Comparison of ENCODE assay signal across 8 cellular contexts in the genomic region with DNA sequence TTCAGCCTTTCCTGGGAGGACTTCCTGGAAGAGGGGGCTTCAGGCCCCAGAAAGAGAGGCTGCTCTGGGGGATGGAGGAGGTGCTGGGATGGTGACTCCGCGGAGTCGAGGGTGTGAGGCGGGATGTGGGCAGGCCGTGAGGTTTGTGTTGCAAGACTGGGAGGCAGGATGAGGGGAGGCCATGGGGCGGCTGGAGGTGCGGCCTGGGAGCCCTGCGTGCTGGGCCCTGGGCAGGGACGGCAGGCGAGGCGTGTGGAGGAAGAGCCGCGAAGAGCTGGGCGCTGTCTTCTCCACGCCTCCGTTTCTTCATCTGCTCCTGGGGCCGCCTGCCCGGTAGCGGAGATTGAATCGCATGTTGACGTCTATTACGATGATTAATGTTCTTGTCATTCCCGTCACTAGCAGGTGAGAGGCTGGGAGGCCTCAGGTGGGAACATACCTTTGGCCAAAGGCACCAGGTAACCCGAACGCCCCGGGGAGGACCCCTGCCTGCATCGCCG. TPM values are rescaled to one million over a fixed set of nuclear protein-coding genes. Genes with fewer than 3 reads are reported as not detected.
DNase-seq lines count a peak whose midpoint lies in the region; ATAC-seq and TF ChIP-seq lines count a peak whose summit lies in the region.

No MANE protein-coding gene starts in this region.

- H2BK5ac ChIP-seq in H9 (ENCODE audit: insufficient read length, low read length): no peak overlapping the region

- H2BK120ac ChIP-seq in H9 (ENCODE audit: low read depth, low read length, poor library complexity, severe bottlenecking): no peak overlapping the region

- H2BK12ac ChIP-seq in H9 (ENCODE audit: insufficient read length, low read depth, low read length): no peak overlapping the region

- H3K27me3 Mint-ChIP-seq in H9 (ENCODE audit: low read depth): peaks cover 47% of the 10 kb centered on the region

- no peak for TF ChIP-seq POLR2A in gastroesophageal sphincter (IDR thresholded peaks at IDR 0.05)

- no peak overlapping the region for H3K56ac ChIP-seq in H9 (ENCODE audit: insufficient read length, low read depth, low read length)

- TF ChIP-seq CTCF in H9 (conservative IDR thresholded peaks at IDR 0.05) (no peak), gastroesophageal sphincter (IDR thresholded peaks at IDR 0.05) (no peak)

- H4K20me1 ChIP-seq in H9 (ENCODE audit: control insufficient read depth, insufficient read depth, insufficient read length): no peaks in the 10 kb centered on the region

- H3K4me3 ChIP-seq in ACC112 (ENCODE audit: low read depth, low read length) (peak overlapping the region; percentile 84), gastroesophageal sphincter (peak overlapping the region; percentile 43 to 75), rectal smooth muscle tissue (ENCODE audit: low read length) (peak overlapping the region; percentile 71)

- H3K9me3 ChIP-seq in H9 (ENCODE audit: control insufficient read depth, low read depth, low read length) (no peaks in the 10 kb centered on the region), gastroesophageal sphincter (no peaks in the 10 kb centered on the region)

- H3K18ac ChIP-seq in H9 (ENCODE audit: insufficient read length, low read depth, low read length): no peak overlapping the region

- no peak overlapping the region for H3T11ph ChIP-seq in H9 (ENCODE audit: low read length)

- H2AK5ac ChIP-seq in H9 (ENCODE audit: insufficient read length, low read length): no peak overlapping the region

- no peak overlapping the region for H4K91ac ChIP-seq in H9 (ENCODE audit: insufficient read length, low read depth, low read length)

- H3K4ac ChIP-seq in H9 (ENCODE audit: low read depth, low read length): no peak overlapping the region

- H3K4me1 ChIP-seq in ACC112 (ENCODE audit: control insufficient read depth, insufficient read depth, low read length, unreplicated experiment): peaks cover 8% of the 10 kb centered on the region
- H3K4me1 ChIP-seq in H9 (ENCODE audit: insufficient read depth, low read length): no peaks in the 10 kb centered on the region
- peaks cover 0 to 58% (median 25%) of the 10 kb centered on the region in 3 donors for H3K4me1 ChIP-seq in gastroesophageal sphincter
- peaks cover 6% of the 10 kb centered on the region for H3K4me1 ChIP-seq in rectal smooth muscle tissue (ENCODE audit: control insufficient read depth, insufficient read depth, low read length)

- no peak for TF ChIP-seq EP300 in gastroesophageal sphincter (IDR thresholded peaks at IDR 0.05)

- H4K5ac ChIP-seq in H9 (ENCODE audit: insufficient read length, low read depth, low read length): no peak overlapping the region

- no peak overlapping the region for H2BK20ac ChIP-seq in H9 (ENCODE audit: low read depth, low read length, poor library complexity, severe bottlenecking)

- no peak overlapping the region for H2BK15ac ChIP-seq in H9 (ENCODE audit: low read depth, low read length)

- no peak overlapping the region for H3K9ac ChIP-seq in H9 (ENCODE audit: extremely low read depth, insufficient read length, low read length)
- no peak overlapping the region for H3K9ac ChIP-seq in rectal smooth muscle tissue (ENCODE audit: low read length)

- H3K27ac ChIP-seq in ACC112 (ENCODE audit: low read depth, low read length): peak overlapping the region; percentile 19; the same call in 1 of the 2 replicates
- H3K27ac ChIP-seq in H9 (ENCODE audit: insufficient read length, low read depth, low read length): no peak overlapping the region
- peak overlapping the region; percentile 3 to 87 (median 80) for H3K27ac ChIP-seq in gastroesophageal sphincter
- H3K27ac ChIP-seq in rectal smooth muscle tissue (ENCODE audit: low read depth, low read length): no peak overlapping the region

- H3K27me3 ChIP-seq in ACC112 (ENCODE audit: insufficient read depth, low read length): peaks cover 25% of the 10 kb centered on the region
- H3K27me3 ChIP-seq in H9 (ENCODE audit: insufficient read depth, low read length): peaks cover 22% of the 10 kb centered on the region; the same call in 1 of the 2 replicates
- H3K27me3 ChIP-seq in gastroesophageal sphincter: peaks cover 30% of the 10 kb centered on the region
- peaks cover 12% of the 10 kb centered on the region for H3K27me3 ChIP-seq in rectal smooth muscle tissue (ENCODE audit: control insufficient read depth, insufficient read depth, low read length)

- H2AFZ ChIP-seq in ACC112 (ENCODE audit: low read length, unreplicated experiment) (peak overlapping the region; percentile 98), H9 (ENCODE audit: low read length) (no peak overlapping the region)

- H3K23ac ChIP-seq in H9 (ENCODE audit: insufficient read length, low read depth, low read length): no peak overlapping the region

- H3K79me2 ChIP-seq in ACC112 (ENCODE audit: control insufficient read depth, insufficient read depth, low read length, unreplicated experiment) (no peaks in the 10 kb centered on the region), H9 (ENCODE audit: insufficient read depth, low read length) (no peaks in the 10 kb centered on the region)

- ATAC-seq in gastroesophageal sphincter (peak; percentile 66), HG02885 (IDR thresholded peaks at IDR 0.05; ENCODE audit: poor library complexity, unreplicated experiment) (no peak)

- H3K23me2 ChIP-seq in H9 (ENCODE audit: insufficient read length, low read depth, low read length, poor library complexity, severe bottlenecking): peaks cover 14% of the 10 kb centered on the region

- no peak overlapping the region; a peak in 1 of 7 replicates for H3K27ac Mint-ChIP-seq in H9

- H3K36me3 Mint-ChIP-seq in H9 (ENCODE audit: insufficient read depth in 1 of 3, low read depth in 3 of 3): peaks cover 0 to 4% (median 0%) of the 10 kb centered on the region in 3 experiments; a peak in 2 of 7 replicates

- H3K79me1 ChIP-seq in H9 (ENCODE audit: insufficient read depth, low read depth, low read length, poor library complexity, severe bottlenecking): no peaks in the 10 kb centered on the region

- H3K36me3 ChIP-seq in ACC112 (ENCODE audit: insufficient read depth, low read length): no peaks in the 10 kb centered on the region
- no peaks in the 10 kb centered on the region for H3K36me3 ChIP-seq in gastroesophageal sphincter
- H3K36me3 ChIP-seq in rectal smooth muscle tissue (ENCODE audit: control insufficient read depth, insufficient read depth, low read length): no peaks in the 10 kb centered on the region

- H3K4me2 ChIP-seq in H9 (ENCODE audit: insufficient read depth, insufficient read length, low read length): peak overlapping the region; percentile 69

- H3K14ac ChIP-seq in H9 (ENCODE audit: insufficient read depth, low read length): no peak overlapping the region

- DNase-seq in H9 (peak; percentile 62), RKO (ENCODE audit: low spot score) (peak; percentile 71), NCI-H446 (lab: John Stamatoyannopoulos, UW) (no peak)
- peak; percentile 46 for DNase-seq in activated T-helper 9 cell treated with anti-CD3 and anti-CD28 coated beads, Interleukin-2, amount 50 U/mL, for 16 hours (ENCODE audit: low read depth)

- H3K4me1 Mint-ChIP-seq in H9: peaks cover 11 to 12% of the 10 kb centered on the region in 2 experiments

- peak overlapping the region; percentile 54 to 76 for H3K4me3 Mint-ChIP-seq in H9

- H3K9me3 Mint-ChIP-seq in H9: peaks cover 3 to 13% of the 10 kb centered on the region in 2 experiments; a peak in 4 of 5 replicates

- no CpG with 5 or more reads among the region's 28 CpGs for WGBS in H9 (ENCODE audit: extremely low coverage, insufficient read length, low lambda C conversion rate)
- 3% methylated on average over 12 of the region's 28 CpGs; no CpG with 5 or more reads in 1 of the 2 donors for WGBS in gastroesophageal sphincter (ENCODE audit: low coverage in 1 of 2), 2 donors

- H4K8ac ChIP-seq in H9 (replicated peaks; ENCODE audit: insufficient read length, low read depth, low read length): no peak overlapping the region

RNA-seq across cellular contexts. Expression of gene FGFRL1, which starts 0.9 kb away (rescaled TPM):
- total RNA-seq in H9 (2021) (25.8 and 26.1 TPM in 2 replicates), gastroesophageal sphincter (10 to 100 TPM; 21.9 to 36.8 (median 25.4) TPM)

RNA-seq across cellular contexts. Expression of gene SLC26A1, which starts 17.4 kb away (rescaled TPM):
- total RNA-seq in H9 (2021) (0.09 and 0.13 TPM in 2 replicates), gastroesophageal sphincter (not detected)

RNA-seq across cellular contexts. Expression of gene IDUA, which starts 23.7 kb away (rescaled TPM):
- total RNA-seq in H9 (2021) (9.4 and 14.5 TPM in 2 replicates), gastroesophageal sphincter (10 to 100 TPM in 2 of 4 donors, 1 to 10 TPM in 2; 4.6 to 15.1 (median 12.2) TPM)

RNA-seq across cellular contexts. Expression of gene DGKQ, which starts 37.2 kb away (rescaled TPM):
- 11.4 and 12.4 TPM in 2 replicates for total RNA-seq in H9 (2021)
- 10 to 100 TPM in 2 of 4 donors, 1 to 10 TPM in 2; 7.5 to 13.5 (median 9.3) TPM for total RNA-seq in gastroesophageal sphincter

Comparison
In these comparisons a context has a peak if more than half of its experiments do, and no peak if none do; other contexts are left out.
1. H3K27ac ChIP-seq: peak in ACC112 (single experiment) and gastroesophageal sphincter (4 of 4); none in H9 (single experiment) and rectal smooth muscle tissue (single experiment).
2. DNase-seq: peak in H9 (single experiment), RKO (single experiment) and activated T-helper 9 cell treated with anti-CD3 and anti-CD28 coated beads, Interleukin-2, amount 50 U/mL, for 16 hours (single experiment); none in NCI-H446 (0 of 2).
3. Peak in every context shown above with its lines, with median percentiles within 50 percentile points of each other: H3K4me3 ChIP-seq.